Comparison of ENCODE assay signal across 7 cellular contexts in the genomic region with DNA sequence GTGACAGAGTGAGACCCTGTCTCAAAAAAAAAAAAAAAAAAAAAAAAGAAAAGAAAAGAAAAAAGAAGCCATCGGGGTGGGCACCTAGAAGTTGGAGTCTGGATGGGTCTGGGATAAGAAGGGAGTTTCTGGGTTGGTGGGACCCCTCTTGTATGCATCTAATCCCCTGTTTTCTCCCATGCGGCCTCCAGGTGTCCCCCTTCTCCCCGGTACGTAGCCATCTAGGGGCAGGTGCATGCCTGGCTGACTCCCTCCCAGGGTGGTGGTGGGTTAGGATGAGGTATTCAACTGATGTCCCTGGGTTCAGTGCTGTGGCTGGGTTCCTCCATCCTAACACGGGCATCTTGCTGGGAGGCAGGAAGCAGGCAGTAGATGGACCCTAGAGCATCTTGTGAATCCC. TPM values are rescaled to one million over a fixed set of nuclear protein-coding genes. Genes with fewer than 3 reads are reported as not detected.
DNase-seq lines count a peak whose midpoint lies in the region; ATAC-seq, FAIRE-seq and TF ChIP-seq lines count a peak whose summit lies in the region.

No MANE protein-coding gene starts in this region.

- no peak overlapping the region for H3K4me3 ChIP-seq in GM12864 (ENCODE audit: low read depth, low read length)
- H3K4me3 ChIP-seq in keratinocyte (ENCODE audit: control insufficient read depth in 2 of 3, extremely low read depth in 1 of 3, insufficient read depth in 2 of 3, low read depth in 1 of 3, low read length in 3 of 3) = no peak overlapping the region

- H3K9me3 ChIP-seq in keratinocyte (ENCODE audit: control insufficient read depth, low read depth, low read length) = no peaks in the 10 kb centered on the region

- H3K36me3 Mint-ChIP-seq in activated CD4-positive, alpha-beta T cell treated with anti-CD3 and anti-CD28 coated beads, Interleukin-2, amount 10 ng/mL, durations not matched to agents 24 days and 14 days (ENCODE audit: low read depth) = peaks cover 72% of the 10 kb centered on the region

- H3K9me1 ChIP-seq in keratinocyte (ENCODE audit: control insufficient read depth, extremely low read depth, insufficient read depth, low read length) = no peaks in the 10 kb centered on the region

- H3K9ac ChIP-seq in keratinocyte (ENCODE audit: control insufficient read depth, extremely low read depth, insufficient read depth, low read length) = no peak overlapping the region

- dilution Hi-C loops in keratinocyte (cut with MboI; ENCODE audit: extremely low pct_ligation_motif_present, low sequenced_read_pairs) = no loop called here

- no peaks in the 10 kb centered on the region for H3K27me3 Mint-ChIP-seq in activated CD4-positive, alpha-beta T cell treated with anti-CD3 and anti-CD28 coated beads, Interleukin-2, amount 10 ng/mL, durations not matched to agents 24 days and 14 days

- no peaks in the 10 kb centered on the region for H3K9me3 Mint-ChIP-seq in activated CD4-positive, alpha-beta T cell treated with anti-CD3 and anti-CD28 coated beads, Interleukin-2, amount 10 ng/mL, durations not matched to agents 24 days and 14 days

- intact Hi-C loops in activated CD4-positive, alpha-beta T cell treated with anti-CD3 and anti-CD28 coated beads, Interleukin-2, amount 10 ng/mL, durations not matched to agents 24 days and 14 days (cut with micrococcal nuclease) = loop anchor here (1.0 kb wide), 2 partner anchors 8 to 15 kb away; no protein-coding TSS in a partner anchor

- no peaks in the 10 kb centered on the region for H3K36me3 ChIP-seq in keratinocyte (ENCODE audit: control insufficient read depth in 2 of 2, extremely low read depth in 1 of 2, insufficient read depth in 2 of 2, low read length in 2 of 2)

- no peaks in the 10 kb centered on the region for H3K79me2 ChIP-seq in keratinocyte (ENCODE audit: control insufficient read depth, insufficient read depth, low read length)

- no peak for DNase-seq in GM12864 (ENCODE audit: low read depth)
- peak; percentile 55 for DNase-seq in NCI-H1092 (lab: John Stamatoyannopoulos, UW)
- peak; percentile 78 for DNase-seq in activated CD4-positive, alpha-beta T cell treated with anti-CD3 and anti-CD28 coated beads, Interleukin-2, amount 10 ng/mL, durations not matched to agents 24 days and 14 days
- DNase-seq in keratinocyte (ENCODE audit: low read depth, low spot score) = no peak
- no peak for DNase-seq in MV-4-11 (lab: John Stamatoyannopoulos, UW)

- no peak overlapping the region for H3K27ac ChIP-seq in keratinocyte (ENCODE audit: control insufficient read depth, insufficient read depth, low read length)

- peaks cover 6% of the 10 kb centered on the region for H3K4me1 ChIP-seq in keratinocyte (ENCODE audit: control insufficient read depth, extremely low read depth, insufficient read depth, low read length)

- no peak for FAIRE-seq in keratinocyte (lab: Jason Lieb, UNC)

- H3K4me2 ChIP-seq in keratinocyte (ENCODE audit: control insufficient read depth, extremely low read depth, insufficient read depth, low read depth, low read length) = no peak overlapping the region

- H4K20me1 ChIP-seq in keratinocyte (ENCODE audit: control insufficient read depth, extremely low read depth, insufficient read depth, low read length) = no peaks in the 10 kb centered on the region

- TF ChIP-seq CTCF in GM12864 (IDR thresholded peaks at IDR 0.05; ENCODE audit: low read depth, low read length, missing control alignments) = peak; percentile 69
- TF ChIP-seq CTCF in keratinocyte (optimal IDR thresholded peaks at IDR 0.05 in 1 of 3, IDR thresholded peaks at IDR 0.05 in 1 of 3, conservative IDR thresholded peaks at IDR 0.05 in 1 of 3; ENCODE audit: extremely low read depth in 1 of 3, insufficient read depth in 2 of 3, low read length in 3 of 3) = peak; percentile 6 to 45 (median 33)

- H3K27me3 ChIP-seq in keratinocyte (ENCODE audit: control insufficient read depth, extremely low read depth, insufficient read depth, low read length) = peaks cover 9% of the 10 kb centered on the region

- H3K27ac Mint-ChIP-seq in activated CD4-positive, alpha-beta T cell treated with anti-CD3 and anti-CD28 coated beads, Interleukin-2, amount 10 ng/mL, durations not matched to agents 24 days and 14 days = peak overlapping the region; percentile 83

- H2AFZ ChIP-seq in keratinocyte (ENCODE audit: control insufficient read depth, low read length) = no peak overlapping the region

- H3K4me1 Mint-ChIP-seq in activated CD4-positive, alpha-beta T cell treated with anti-CD3 and anti-CD28 coated beads, Interleukin-2, amount 10 ng/mL, durations not matched to agents 24 days and 14 days = peaks cover 68% of the 10 kb centered on the region

- ATAC-seq in HG02623 (IDR thresholded peaks at IDR 0.05; ENCODE audit: unreplicated experiment) (no peak), GM21576 (IDR thresholded peaks at IDR 0.05; ENCODE audit: unreplicated experiment) (no peak)

- H3K4me3 Mint-ChIP-seq in activated CD4-positive, alpha-beta T cell treated with anti-CD3 and anti-CD28 coated beads, Interleukin-2, amount 10 ng/mL, durations not matched to agents 24 days and 14 days = peak overlapping the region; percentile 56

RNA-seq across cellular contexts. Expression of a gene that starts 13.0 kb away (rescaled TPM):
- 325 and 329 TPM in 2 replicates for total RNA-seq in activated CD4-positive, alpha-beta T cell treated with anti-CD3 and anti-CD28 coated beads, Interleukin-2, amount 10 ng/mL, durations not matched to agents 24 days and 14 days
- 0.46 to 1.1 TPM (median 0.79 TPM) in 3 replicates for polyA plus RNA-seq in keratinocyte
- polyA plus RNA-seq in keratinocyte (2011; ENCODE audit: low read depth) = 3.1 TPM
- 0.66 and 1.1 TPM in 2 replicates for polyA plus RNA-seq in keratinocyte (2011; cell fraction: cytosol; rRNA removed)
- polyA plus RNA-seq in keratinocyte (2011; cell fraction: nucleus; rRNA removed) = 3.3 and 3.5 TPM in 2 replicates
- polyA plus RNA-seq in keratinocyte (2012; ENCODE audit: low replicate concordance) = 1.6 and 2.0 TPM in 2 replicates
- 0.29 to 2.5 TPM (median 0.36 TPM) in 3 replicates for polyA minus RNA-seq in keratinocyte
- 2.3 TPM for polyA minus RNA-seq in keratinocyte (2011; cell fraction: cytosol; rRNA and poly(A)+ RNA removed)
- 1.1 and 2.9 TPM in 2 replicates for polyA minus RNA-seq in keratinocyte (2011; cell fraction: nucleus; rRNA and poly(A)+ RNA removed)

RNA-seq across cellular contexts. Expression of a gene that starts 27.3 kb away (rescaled TPM):
- 0.28 and 0.40 TPM in 2 replicates for total RNA-seq in activated CD4-positive, alpha-beta T cell treated with anti-CD3 and anti-CD28 coated beads, Interleukin-2, amount 10 ng/mL, durations not matched to agents 24 days and 14 days
- polyA plus RNA-seq in keratinocyte = 0.05 TPM in 1 of 3 replicates, not detected in the others
- polyA plus RNA-seq in keratinocyte (2011; ENCODE audit: low read depth) = not detected
- polyA plus RNA-seq in keratinocyte (2011; cell fraction: cytosol; rRNA removed) = not detected in 2 replicates
- 0.07 TPM in 1 of 2 replicates, not detected in the other for polyA plus RNA-seq in keratinocyte (2011; cell fraction: nucleus; rRNA removed)
- polyA plus RNA-seq in keratinocyte (2012; ENCODE audit: low replicate concordance) = not detected in 2 replicates
- polyA minus RNA-seq in keratinocyte = not detected in 3 replicates
- not detected for polyA minus RNA-seq in keratinocyte (2011; cell fraction: cytosol; rRNA and poly(A)+ RNA removed)
- not detected in 2 replicates for polyA minus RNA-seq in keratinocyte (2011; cell fraction: nucleus; rRNA and poly(A)+ RNA removed)

Comparison
In these comparisons a context has a peak if more than half of its experiments do, and no peak if none do; other contexts are left out.
1. DNase-seq: peak in NCI-H1092 (single experiment) and activated CD4-positive, alpha-beta T cell treated with anti-CD3 and anti-CD28 coated beads, Interleukin-2, amount 10 ng/mL, durations not matched to agents 24 days and 14 days (single experiment); none in GM12864 (single experiment), keratinocyte (single experiment) and MV-4-11 (single experiment).